ENCODE assay signal across 16 cellular contexts in the genomic region with DNA sequence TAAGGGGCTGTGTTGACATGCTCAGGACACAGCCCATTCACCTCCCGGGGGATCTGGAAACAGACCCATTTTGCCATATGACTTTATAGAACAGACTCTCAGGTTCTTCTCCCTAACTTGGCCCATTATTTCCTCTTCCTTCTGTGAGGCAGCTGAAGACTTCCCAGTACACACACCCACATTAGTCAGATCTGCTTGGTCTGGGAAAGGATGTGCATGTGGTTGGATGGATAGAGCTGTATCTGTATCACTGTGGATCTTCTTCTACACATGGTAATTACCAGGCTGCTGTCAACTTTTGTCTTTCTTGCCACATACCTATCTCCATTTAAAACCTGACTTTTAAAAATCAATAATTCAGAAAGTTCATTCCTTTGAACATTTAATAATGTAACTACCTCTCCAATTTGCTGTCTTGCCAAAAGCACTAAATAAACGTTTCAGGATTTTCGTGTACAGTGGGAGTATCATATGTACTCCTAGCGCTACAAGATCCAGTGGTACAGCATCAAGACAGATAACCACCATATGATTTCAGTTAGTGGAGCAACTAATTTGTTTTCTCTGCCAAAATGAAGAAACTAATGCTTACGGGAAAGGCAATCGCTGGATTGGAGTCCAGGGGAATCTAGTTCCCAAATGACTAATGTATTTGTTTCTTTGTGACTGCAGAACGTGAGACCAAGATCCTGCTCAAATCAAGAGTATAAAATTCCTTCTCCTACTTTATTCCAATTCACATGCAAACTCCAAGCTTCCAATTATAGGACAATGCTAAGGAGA.
DNase-seq lines count a peak whose midpoint lies in the region; ATAC-seq and TF ChIP-seq lines count a peak whose summit lies in the region.
"Had no signal": no experiment of that assay in that cellular context is flagged by ENCODE, and none has a peak within 500 bp of the region (broad histone marks: within the 10 kb centered on the region; RNA-seq: fewer than 3 reads in every experiment).

No MANE protein-coding gene starts in this region.

- ATAC-seq in CD4-positive, alpha-beta T cell (ENCODE audit: poor library complexity), result no peak
- ATAC-seq in omental fat pad (ENCODE audit: low FRiP score), result peak; percentile 78
- ATAC-seq: right lobe of liver, WTC11 had no signal

- H3K27me3 ChIP-seq in CD4-positive, alpha-beta T cell (ENCODE audit: control insufficient read depth, insufficient read depth, low read length), result no peaks in the 10 kb centered on the region
- H3K27me3 ChIP-seq: heart right ventricle, right lobe of liver, stomach had no signal

- no peaks in the 10 kb centered on the region for H3K9me3 Mint-ChIP-seq in CD4-positive, alpha-beta T cell
- H3K9me3 Mint-ChIP-seq in HFFc6, result no peaks in the 10 kb centered on the region
- H3K9me3 Mint-ChIP-seq: WTC11 had no signal

- H3K27ac Mint-ChIP-seq in CD4-positive, alpha-beta T cell, result peak overlapping the region; percentile 72
- peak overlapping the region; percentile 72 for H3K27ac Mint-ChIP-seq in HFFc6
- H3K27ac Mint-ChIP-seq: WTC11 had no signal

- H3K9me3 ChIP-seq in CD4-positive, alpha-beta T cell (ENCODE audit: control insufficient read depth, low read length), result no peaks in the 10 kb centered on the region
- H3K9me3 ChIP-seq: heart right ventricle, right lobe of liver, stomach had no signal

- CTCF ChIA-PET in CD4-positive, alpha-beta T cell (lab: Charles Lee), result no interaction called here

- intact Hi-C loops in CD4-positive, alpha-beta T cell (cut with DNase I, micrococcal nuclease), result loop anchor here in 1 of 2 experiments (10.0 kb wide), 1 partner anchor 65 kb away; no protein-coding TSS in a partner anchor

- no peaks in the 10 kb centered on the region for H3K27me3 Mint-ChIP-seq in CD4-positive, alpha-beta T cell
- H3K27me3 Mint-ChIP-seq in HFFc6 (ENCODE audit: insufficient read depth), result no peaks in the 10 kb centered on the region; the same call in 1 of the 2 replicates
- H3K27me3 Mint-ChIP-seq: naive B cell had no signal

- no peak overlapping the region for H3K4me3 Mint-ChIP-seq in CD4-positive, alpha-beta T cell
- no peak overlapping the region for H3K4me3 Mint-ChIP-seq in HFFc6
- H3K4me3 Mint-ChIP-seq: WTC11 had no signal

- no peak overlapping the region for H3K27ac ChIP-seq in CD4-positive, alpha-beta T cell (ENCODE audit: low read depth, low read length)
- H3K27ac ChIP-seq: right lobe of liver, stomach had no signal

- DNase-seq in CD4-positive, alpha-beta T cell, result no peak
- DNase-seq in HFFc6 (peak; percentile 30), epithelial cell of esophagus (ENCODE audit: low read depth) (peak; percentile 49), omental fat pad (ENCODE audit: low spot score) (no peak), kidney tubule cell (ENCODE audit: low spot score) (no peak), NCI-H526 treated with DMSO at 0.1 percent for 48 hours (lab: John Stamatoyannopoulos, UW) (no peak), ureter (ENCODE audit: low spot score) (no peak), SW 1271 (lab: John Stamatoyannopoulos, UW) (no peak)
- DNase-seq: activated T-cell treated with anti-CD3 and anti-CD28 coated beads for 4 hours; aorta; effector memory CD4-positive, alpha-beta T cell; heart right ventricle; naive B cell; right lobe of liver; stomach had no signal

- TF ChIP-seq CTCF in CD4-positive, alpha-beta T cell (IDR thresholded peaks at IDR 0.05), result no peak
- TF ChIP-seq CTCF in HFFc6 (IDR thresholded peaks at IDR 0.05) (no peak), epithelial cell of esophagus (IDR thresholded peaks at IDR 0.05; ENCODE audit: insufficient read depth, low read depth, low read length, missing control alignments) (no peak), omental fat pad (IDR thresholded peaks at IDR 0.05) (no peak)

- POLR2A ChIA-PET in CD4-positive, alpha-beta T cell (lab: Charles Lee), result no interaction called here

- H3K4me1 Mint-ChIP-seq in CD4-positive, alpha-beta T cell (ENCODE audit: low read depth), result peaks cover 71% of the 10 kb centered on the region
- peaks cover 47% of the 10 kb centered on the region for H3K4me1 Mint-ChIP-seq in HFFc6 (ENCODE audit: low read depth)

- H3K36me3 Mint-ChIP-seq in CD4-positive, alpha-beta T cell (ENCODE audit: low read depth), result peaks cover 79% of the 10 kb centered on the region
- peaks cover 15% of the 10 kb centered on the region; the same call in 1 of the 2 replicates for H3K36me3 Mint-ChIP-seq in HFFc6 (ENCODE audit: low read depth)
- H3K36me3 Mint-ChIP-seq: WTC11 had no signal

- no peak overlapping the region for H3K4me3 ChIP-seq in epithelial cell of esophagus (ENCODE audit: low read length)
- H3K4me3 ChIP-seq: heart right ventricle, right lobe of liver, stomach had no signal

Comparison
In these comparisons a context has a peak if more than half of its experiments do, and no peak if none do; other contexts are left out.
1. DNase-seq: peak in HFFc6 (single experiment) and epithelial cell of esophagus (single experiment); none in CD4-positive, alpha-beta T cell (0 of 10), omental fat pad (single experiment), kidney tubule cell (single experiment), NCI-H526 treated with DMSO at 0.1 percent for 48 hours (single experiment), ureter (single experiment) and SW 1271 (0 of 2).